9 cellular contexts compared by ENCODE assay signal in the genomic region with DNA sequence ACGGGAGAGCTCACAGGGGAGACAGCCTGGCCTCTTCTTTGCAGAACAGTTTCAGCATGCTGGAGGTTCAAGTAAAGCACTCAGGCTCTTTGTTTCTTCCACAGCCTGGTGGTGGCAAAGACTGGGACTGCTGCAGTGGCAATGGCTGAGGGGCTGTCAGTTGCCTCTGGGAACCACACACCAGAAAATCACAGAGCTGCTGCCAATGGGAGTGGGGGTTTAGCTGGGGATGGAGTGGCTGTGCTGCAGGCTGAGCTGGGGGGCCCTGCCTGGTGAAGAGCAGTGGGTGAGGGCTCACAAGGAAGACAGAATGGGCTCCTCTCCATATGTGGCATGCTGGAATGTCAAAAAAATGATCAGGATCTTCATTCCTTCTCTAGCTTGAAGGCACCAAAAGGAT. TPM values are rescaled to one million over a fixed set of nuclear protein-coding genes. Genes with fewer than 3 reads are reported as not detected.
"Had no signal": no experiment of that assay in that cellular context is flagged by ENCODE, and none has a peak within 500 bp of the region (broad histone marks: within the 10 kb centered on the region; RNA-seq: fewer than 3 reads in every experiment).

No MANE protein-coding gene starts in this region.

- H3K4me3 ChIP-seq: GM12878 had no signal

- FAIRE-seq: G401.6, GM12878, GM12891, GM12892, GM18507, GM19239 had no signal

- DNase-seq: GDM1, GF-D8 had no signal

RNA-seq across cellular contexts. Expression of a gene that starts 25.6 kb away (rescaled TPM):
- total RNA-seq: G401, GM12878 had no signal
- polyA plus RNA-seq: GM12878 had no signal
